ENCODE assay signal across 15 cellular contexts in genomic region chr17:17868637-17869522, GRCh38. TPM values are rescaled to one million over a fixed set of nuclear protein-coding genes. Genes with fewer than 3 reads are reported as not detected.
DNase-seq lines count a peak whose midpoint lies in the region; ATAC-seq and TF ChIP-seq lines count a peak whose summit lies in the region.
"Had no signal": no experiment of that assay in that cellular context is flagged by ENCODE, and none has a peak within 500 bp of the region (broad histone marks: within the 10 kb centered on the region; RNA-seq: fewer than 3 reads in every experiment).

No MANE protein-coding gene starts in this region.

- DNase-seq in H7 (peak; percentile 87), ecto neural progenitor cell (ENCODE audit: low spot score) (peak; percentile 71), psoas muscle (no peak), UCSD-AML1 (lab: John Stamatoyannopoulos, UW; ENCODE audit: unreplicated experiment) (no peak), DMS53 (lab: John Stamatoyannopoulos, UW) (no peak), SKM-1 (lab: John Stamatoyannopoulos, UW; ENCODE audit: unreplicated experiment) (no peak)
- DNase-seq: activated CD4-positive, alpha-beta T cell treated with anti-CD3 and anti-CD28 coated beads, Interleukin-2, amount 10 ng/mL, durations not matched to agents 24 days and 14 days; activated naive CD4-positive, alpha-beta T cell treated with anti-CD3 and anti-CD28 coated beads for 36 hours; GM23248; stimulated activated CD4-positive, alpha-beta T cell treated with anti-CD3 and anti-CD28 coated beads, Interleukin-12 subunit alpha, Interleukin-12 subunit beta, amount 100 ng/mL, for 4 hours had no signal

- no peak overlapping the region for H3K9ac ChIP-seq in iPS-18a (ENCODE audit: low read length)
- H3K9ac ChIP-seq: GM23248 had no signal

- H3K36me3 ChIP-seq in H7 (replicated peaks; ENCODE audit: control insufficient read depth, insufficient read depth, low read length) = no peaks in the 10 kb centered on the region
- H3K36me3 ChIP-seq in iPS-18a (ENCODE audit: control insufficient read depth, low read depth, low read length) = no peaks in the 10 kb centered on the region
- H3K36me3 ChIP-seq in psoas muscle (ENCODE audit: insufficient read depth in 1 of 2, low read depth in 1 of 2) = peaks cover 0 to 51% of the 10 kb centered on the region in 2 donors
- H3K36me3 ChIP-seq: SJCRH30 had no signal

- no peak overlapping the region for H3K27ac ChIP-seq in iPS-18a (ENCODE audit: low read length)
- peak overlapping the region; percentile 30 for H3K27ac ChIP-seq in psoas muscle
- H3K27ac ChIP-seq: GM23248, SJCRH30 had no signal

- H3K4me1 ChIP-seq in iPS-18a (ENCODE audit: control insufficient read depth, low read depth, low read length) = peaks cover 20% of the 10 kb centered on the region
- H3K4me1 ChIP-seq in psoas muscle = peaks cover 2% of the 10 kb centered on the region

- 62 to 67% (median 65%) methylated on average over 18 of the region's 18 CpGs for WGBS in psoas muscle, 3 donors

- H3K9me3 ChIP-seq in iPS-18a (ENCODE audit: control insufficient read depth, low read depth, low read length) (no peaks in the 10 kb centered on the region), psoas muscle (no peaks in the 10 kb centered on the region)
- H3K9me3 ChIP-seq: SJCRH30 had no signal

- H3K4me3 ChIP-seq in H7 (ENCODE audit: insufficient read depth, low read depth, low read length) = no peak overlapping the region
- H3K4me3 ChIP-seq in iPS-18a (ENCODE audit: low read length) = peak overlapping the region; percentile 33
- no peak overlapping the region for H3K4me3 ChIP-seq in psoas muscle
- H3K4me3 ChIP-seq: GM23248, K562, lung, SJCRH30 had no signal

- ATAC-seq in psoas muscle (no peak), GM21825 (IDR thresholded peaks at IDR 0.05; ENCODE audit: unreplicated experiment) (no peak)
- ATAC-seq: K562 had no signal

- intact Hi-C loops in psoas muscle (cut with DNase I) = no loop called here

- TF ChIP-seq CTCF in psoas muscle (IDR thresholded peaks at IDR 0.05) = no peak

- H3K27me3 ChIP-seq in H7 (ENCODE audit: control insufficient read depth, insufficient read depth, low read length) = no peaks in the 10 kb centered on the region
- peaks cover 28% of the 10 kb centered on the region for H3K27me3 ChIP-seq in iPS-18a (ENCODE audit: control insufficient read depth, insufficient read depth, low read length)
- H3K27me3 ChIP-seq in psoas muscle (ENCODE audit: insufficient read depth in 3 of 3, low read length in 2 of 3) = no peaks in the 10 kb centered on the region
- H3K27me3 ChIP-seq: SJCRH30 had no signal

RNA-seq across cellular contexts. Expression of gene SREBF1, which starts 32.1 kb away (rescaled TPM):
- total RNA-seq in H7 (2014; rRNA removed; shearing (Covaris generic)) = 34.2 and 43.6 TPM in 2 replicates
- total RNA-seq in psoas muscle = 10 to 100 TPM; 16.1 to 43.0 (median 31.1) TPM
- 10 to 100 TPM in 2 of 3 donors, 1 to 10 TPM in 1; 6.2 to 19.2 (median 17.7) TPM for polyA plus RNA-seq in psoas muscle

Comparison
In these comparisons a context has a peak if more than half of its experiments do, and no peak if none do; other contexts are left out.
1. DNase-seq: peak in H7 (single experiment) and ecto neural progenitor cell (single experiment); none in psoas muscle (0 of 2), UCSD-AML1 (single experiment), DMS53 (single experiment) and SKM-1 (single experiment).